19 cellular contexts compared by ENCODE assay signal in genomic region chr11:102391549-102392237, GRCh38. TPM values are rescaled to one million over a fixed set of nuclear protein-coding genes. Genes with fewer than 3 reads are reported as not detected.
A peak's percentile ranks its signal among the peaks of the same experiment; 100 is the strongest.
DNase-seq lines count a peak whose midpoint lies in the region; ATAC-seq and TF ChIP-seq lines count a peak whose summit lies in the region.
"Had no signal": no experiment of that assay in that cellular context is flagged by ENCODE, and none has a peak within 500 bp of the region (broad histone marks: within the 10 kb centered on the region; RNA-seq: fewer than 3 reads in every experiment).

No MANE protein-coding gene starts in this region.

- peaks cover 0 to 6% of the 10 kb centered on the region in 2 experiments; a peak in 1 of 4 replicates for H3K4me1 ChIP-seq in SK-N-SH (ENCODE audit: control insufficient read depth in 1 of 2, insufficient read depth in 2 of 2, low read depth in 1 of 2, low read length in 1 of 2)
- peaks cover 21% of the 10 kb centered on the region for H3K4me1 ChIP-seq in CD8-positive, alpha-beta memory T cell (ENCODE audit: insufficient read depth, low read length)
- H3K4me1 ChIP-seq in trophoblast cell (ENCODE audit: control insufficient read depth in 1 of 2, insufficient read depth in 2 of 2, low read length in 2 of 2): no peaks in the 10 kb centered on the region
- H3K4me1 ChIP-seq in colonic mucosa: no peaks in the 10 kb centered on the region
- H3K4me1 ChIP-seq: suprapubic skin had no signal

- no peak overlapping the region for H4K8ac ChIP-seq in trophoblast cell (ENCODE audit: low read depth, low read length)

- no peak overlapping the region for H2BK5ac ChIP-seq in trophoblast cell (ENCODE audit: low read depth, low read length, poor library complexity)

- H3K27ac ChIP-seq in SK-N-SH (ENCODE audit: low read depth in 2 of 2, low read length in 1 of 2): no peak overlapping the region
- no peak overlapping the region for H3K27ac ChIP-seq in CD8-positive, alpha-beta memory T cell (ENCODE audit: low read depth, low read length)
- H3K27ac ChIP-seq in trophoblast cell (ENCODE audit: low read depth, low read length): no peak overlapping the region
- no peak overlapping the region for H3K27ac ChIP-seq in colonic mucosa
- H3K27ac ChIP-seq: heart right ventricle, suprapubic skin, VCaP had no signal

- no peak for TF ChIP-seq CTCF in SK-N-SH (IDR thresholded peaks at IDR 0.05)
- TF ChIP-seq CTCF in colonic mucosa (IDR thresholded peaks at IDR 0.05): no peak

- H3K4me3 Mint-ChIP-seq in CD8-positive, alpha-beta memory T cell: no peak overlapping the region
- H3K4me3 Mint-ChIP-seq in activated naive CD8-positive, alpha-beta T cell treated with anti-CD3 and anti-CD28 coated beads, Interleukin-2, amount 10 ng/mL, durations not matched to agents 7 days and 5 days: no peak overlapping the region

- H3K9ac ChIP-seq in SK-N-SH (no peak overlapping the region), trophoblast cell (ENCODE audit: low read length) (no peak overlapping the region), colonic mucosa (ENCODE audit: low read depth in 2 of 2, low read length in 2 of 2) (no peak overlapping the region)

- peak overlapping the region in 5 of 8 donors; percentile 12 to 79 (median 43) for H3K27ac Mint-ChIP-seq in CD8-positive, alpha-beta memory T cell
- peak overlapping the region; percentile 45 for H3K27ac Mint-ChIP-seq in activated naive CD8-positive, alpha-beta T cell treated with anti-CD3 and anti-CD28 coated beads, Interleukin-2, amount 10 ng/mL, durations not matched to agents 7 days and 5 days
- H3K27ac Mint-ChIP-seq: activated T-helper 2 cell treated with anti-CD3 and anti-CD28 coated beads, Interferon-gamma antibody, Interleukin-2, Interleukin-4, amounts not matched to agents 10 μg/mL and 5 μg/mL and 100 μg/mL, durations not matched to agents 14 hours and 24 hours and 36 hours had no signal

- H3K79me2 ChIP-seq in SK-N-SH (ENCODE audit: insufficient read depth): peaks cover 66% of the 10 kb centered on the region; the same call in 1 of the 2 replicates
- no peaks in the 10 kb centered on the region for H3K79me2 ChIP-seq in trophoblast cell (ENCODE audit: control insufficient read depth, insufficient read depth, low read length, poor library complexity)

- peak overlapping the region; percentile 38 for H3K18ac ChIP-seq in trophoblast cell (ENCODE audit: low read length)

- peaks cover 21 to 36% (median 30%) of the 10 kb centered on the region in 3 donors for H3K4me1 Mint-ChIP-seq in CD8-positive, alpha-beta memory T cell
- H3K4me1 Mint-ChIP-seq in activated naive CD8-positive, alpha-beta T cell treated with anti-CD3 and anti-CD28 coated beads, Interleukin-2, amount 10 ng/mL, durations not matched to agents 7 days and 5 days: peaks cover 25% of the 10 kb centered on the region

- no peak for DNase-seq in SK-N-SH
- DNase-seq in CD8-positive, alpha-beta memory T cell: no peak
- DNase-seq in activated naive CD8-positive, alpha-beta T cell treated with anti-CD3 and anti-CD28 coated beads, Interleukin-2, amount 10 ng/mL, durations not matched to agents 7 days and 5 days: no peak
- DNase-seq in trophoblast cell: no peak
- no peak for DNase-seq in colonic mucosa
- DNase-seq in activated effector memory CD4-positive, alpha-beta T cell treated with anti-CD3 and anti-CD28 coated beads, Interleukin-2, amount 50 U/mL, for 16 hours: no peak
- DNase-seq: 8988T; activated CD8-positive, alpha-beta memory T cell treated with anti-CD3 and anti-CD28 coated beads for 24 hours; DMS79; heart right ventricle; NCI-H226; stimulated activated CD4-positive, alpha-beta T cell treated with anti-CD3 and anti-CD28 coated beads, Interleukin-2, amount 100 ng/mL, for 48 hours; T-helper 1 cell had no signal

- H3K4me2 ChIP-seq in SK-N-SH (no peak overlapping the region), trophoblast cell (ENCODE audit: low read length) (no peak overlapping the region)

- H4K12ac ChIP-seq in trophoblast cell (ENCODE audit: low read depth, low read length): no peak overlapping the region

- no peak overlapping the region for H2AFZ ChIP-seq in SK-N-SH (ENCODE audit: low read depth)
- H2AFZ ChIP-seq in trophoblast cell (ENCODE audit: insufficient read depth, low read length, poor library complexity): no peak overlapping the region

- no peaks in the 10 kb centered on the region for H3K9me3 Mint-ChIP-seq in CD8-positive, alpha-beta memory T cell
- H3K9me3 Mint-ChIP-seq in activated naive CD8-positive, alpha-beta T cell treated with anti-CD3 and anti-CD28 coated beads, Interleukin-2, amount 10 ng/mL, durations not matched to agents 7 days and 5 days: peaks cover 2% of the 10 kb centered on the region
- H3K9me3 Mint-ChIP-seq: activated T-helper 2 cell treated with anti-CD3 and anti-CD28 coated beads, Interferon-gamma antibody, Interleukin-2, Interleukin-4, amounts not matched to agents 10 μg/mL and 5 μg/mL and 100 μg/mL, durations not matched to agents 14 hours and 24 hours and 36 hours had no signal

- H3K4me3 ChIP-seq in SK-N-SH (ENCODE audit: low read depth in 2 of 2, low read length in 1 of 2) (no peak overlapping the region), trophoblast cell (ENCODE audit: low read depth, low read length) (no peak overlapping the region), colonic mucosa (no peak overlapping the region)
- no peak overlapping the region for H3K4me3 ChIP-seq in CD8-positive, alpha-beta memory T cell (ENCODE audit: low read length)
- H3K4me3 ChIP-seq: heart right ventricle, skin epidermis, suprapubic skin had no signal

- intact Hi-C loops in colonic mucosa (cut with DNase I): loop anchor here (2.0 kb wide), 1 partner anchor 107 kb away; no protein-coding TSS in a partner anchor

- peak; percentile 6; the same call in 1 of the 3 replicates for ATAC-seq in SK-N-SH treated with all-trans-retinoic acid at 6 μM for 48 hours
- no peak for ATAC-seq in activated naive CD8-positive, alpha-beta T cell treated with anti-CD3 and anti-CD28 coated beads, Interleukin-2, amount 10 ng/mL, durations not matched to agents 7 days and 5 days (ENCODE audit: low read depth)
- ATAC-seq in HG02884 (IDR thresholded peaks at IDR 0.05; ENCODE audit: unreplicated experiment): no peak

- H3K27me3 ChIP-seq in SK-N-SH (ENCODE audit: insufficient read depth) (no peaks in the 10 kb centered on the region), trophoblast cell (ENCODE audit: insufficient read depth, low read length) (no peaks in the 10 kb centered on the region), colonic mucosa (no peaks in the 10 kb centered on the region)
- H3K27me3 ChIP-seq in CD8-positive, alpha-beta memory T cell (ENCODE audit: insufficient read depth, low read length, poor library complexity, severe bottlenecking): no peaks in the 10 kb centered on the region
- H3K27me3 ChIP-seq: heart right ventricle, suprapubic skin had no signal

- H3K36me3 ChIP-seq in SK-N-SH (replicated peaks in 1 of 2; ENCODE audit: control insufficient read depth in 1 of 2, insufficient read depth in 2 of 2, low read length in 1 of 2) (peaks cover 33 to 77% of the 10 kb centered on the region in 2 experiments), trophoblast cell (ENCODE audit: control insufficient read depth in 1 of 2, insufficient read depth in 2 of 2, low read length in 2 of 2) (peaks cover 22 to 33% of the 10 kb centered on the region in 2 experiments), colonic mucosa (no peaks in the 10 kb centered on the region)
- H3K36me3 ChIP-seq in CD8-positive, alpha-beta memory T cell (ENCODE audit: insufficient read depth, low read length): peaks cover 10% of the 10 kb centered on the region

- H4K91ac ChIP-seq in trophoblast cell (ENCODE audit: low read depth, low read length): no peak overlapping the region

- no peak overlapping the region for H2BK120ac ChIP-seq in trophoblast cell (ENCODE audit: insufficient read depth, low read length, poor library complexity)

- no peak overlapping the region for H3K4ac ChIP-seq in trophoblast cell (ENCODE audit: low read depth, low read length)

- H3K23ac ChIP-seq in trophoblast cell (ENCODE audit: low read length): no peak overlapping the region

- H3K27me3 Mint-ChIP-seq in CD8-positive, alpha-beta memory T cell: no peaks in the 10 kb centered on the region
- no peaks in the 10 kb centered on the region for H3K27me3 Mint-ChIP-seq in activated naive CD8-positive, alpha-beta T cell treated with anti-CD3 and anti-CD28 coated beads, Interleukin-2, amount 10 ng/mL, durations not matched to agents 7 days and 5 days

- H3K9me3 ChIP-seq in SK-N-SH: no peaks in the 10 kb centered on the region
- H3K9me3 ChIP-seq in CD8-positive, alpha-beta memory T cell (ENCODE audit: low read length): no peaks in the 10 kb centered on the region
- H3K9me3 ChIP-seq in trophoblast cell (ENCODE audit: insufficient read depth, low read depth, low read length): peaks cover 2% of the 10 kb centered on the region
- H3K9me3 ChIP-seq in colonic mucosa: no peaks in the 10 kb centered on the region
- H3K9me3 ChIP-seq: heart right ventricle, suprapubic skin had no signal

- no peaks in the 10 kb centered on the region for H3K9me2 ChIP-seq in SK-N-SH

- H3K14ac ChIP-seq in trophoblast cell (ENCODE audit: low read length): no peak overlapping the region

- no peaks in the 10 kb centered on the region for H4K20me1 ChIP-seq in SK-N-SH (ENCODE audit: insufficient read depth)

- CTCF ChIA-PET in SK-N-SH (lab: Yijun Ruan, JAX): interaction anchor here (1.0 to 3.5 kb wide), 16 partner anchors 10 to 274 kb away, joined by 3 to 30 read pairs (median 10); no protein-coding TSS in a partner anchor
- CTCF ChIA-PET in CD8-positive, alpha-beta memory T cell (lab: Charles Lee): interaction anchor here (0.9 to 5.4 kb wide), 23 partner anchors 8 to 222 kb away, joined by 3 to 40 read pairs (median 9); no protein-coding TSS in a partner anchor

- no peak for TF ChIP-seq EP300 in SK-N-SH (IDR thresholded peaks at IDR 0.05; ENCODE audit: borderline replicate concordance in 1 of 2, low read depth in 1 of 2, low read length in 1 of 2)

- no peak overlapping the region for H2AK5ac ChIP-seq in trophoblast cell (ENCODE audit: low read length)

- H3K36me3 Mint-ChIP-seq in CD8-positive, alpha-beta memory T cell: peaks cover 0 to 70% (median 10%) of the 10 kb centered on the region in 3 donors
- peaks cover 37% of the 10 kb centered on the region for H3K36me3 Mint-ChIP-seq in activated naive CD8-positive, alpha-beta T cell treated with anti-CD3 and anti-CD28 coated beads, Interleukin-2, amount 10 ng/mL, durations not matched to agents 7 days and 5 days

- WGBS in SK-N-SH (ENCODE audit: low lambda C conversion rate): 100% methylated on average over 3 of the region's 4 CpGs
- no CpG with 5 or more reads among the region's 4 CpGs for WGBS in trophoblast cell (ENCODE audit: extremely low coverage, insufficient coverage, insufficient read length)

- no peaks in the 10 kb centered on the region for H3K79me1 ChIP-seq in trophoblast cell (ENCODE audit: low read length)

- no peak overlapping the region for H2BK12ac ChIP-seq in trophoblast cell (ENCODE audit: low read length)

- POLR2A ChIA-PET in SK-N-SH (lab: Yijun Ruan, JAX): no interaction called here
- POLR2A ChIA-PET in CD8-positive, alpha-beta memory T cell (lab: Charles Lee): interaction anchor here (1.4 kb wide), 1 partner anchor 60 kb away, joined by 7 read pairs; no protein-coding TSS in a partner anchor
- POLR2A ChIA-PET in activated naive CD8-positive, alpha-beta T cell treated with anti-CD3 and anti-CD28 coated beads, Interleukin-2, amount 10 ng/mL, durations not matched to agents 7 days and 5 days (lab: Charles Lee): interaction anchor here (2.1 kb wide), 1 partner anchor 60 kb away, joined by 7 read pairs; no protein-coding TSS in a partner anchor

- TF ChIP-seq RAD21 in SK-N-SH (IDR thresholded peaks at IDR 0.05; ENCODE audit: low read length): no peak

- peaks cover 17% of the 10 kb centered on the region for H3F3A ChIP-seq in SK-N-SH (replicated peaks; ENCODE audit: insufficient read depth)

RNA-seq across cellular contexts. Expression of gene BIRC2, which starts 44.7 kb away (rescaled TPM):
- 20.1 and 32.3 TPM in 2 replicates for polyA plus RNA-seq in SK-N-SH (2012; rRNA removed)
- polyA plus RNA-seq in SK-N-SH (2012; cell fraction: cytosol; rRNA removed): 27.8 and 30.5 TPM in 2 replicates
- polyA plus RNA-seq in SK-N-SH (2012; cell fraction: nucleus; rRNA removed): 18.5 and 36.1 TPM in 2 replicates
- total RNA-seq in CD8-positive, alpha-beta memory T cell: 10 to 100 TPM; 40.3 to 42.8 TPM
- polyA plus RNA-seq in CD8-positive, alpha-beta memory T cell: 35.2 TPM
- 10 to 100 TPM; 40.6 to 41.4 TPM for total RNA-seq in activated naive CD8-positive, alpha-beta T cell treated with anti-CD3 and anti-CD28 coated beads, Interleukin-2, amount 10 ng/mL, durations not matched to agents 7 days and 5 days
- polyA plus RNA-seq in trophoblast cell (2013): 38.6 and 39.2 TPM in 2 replicates
- total RNA-seq in colonic mucosa: 10 to 100 TPM; 34.1 to 59.5 TPM
